Comparison of ENCODE assay signal across 8 cellular contexts in the genomic region with DNA sequence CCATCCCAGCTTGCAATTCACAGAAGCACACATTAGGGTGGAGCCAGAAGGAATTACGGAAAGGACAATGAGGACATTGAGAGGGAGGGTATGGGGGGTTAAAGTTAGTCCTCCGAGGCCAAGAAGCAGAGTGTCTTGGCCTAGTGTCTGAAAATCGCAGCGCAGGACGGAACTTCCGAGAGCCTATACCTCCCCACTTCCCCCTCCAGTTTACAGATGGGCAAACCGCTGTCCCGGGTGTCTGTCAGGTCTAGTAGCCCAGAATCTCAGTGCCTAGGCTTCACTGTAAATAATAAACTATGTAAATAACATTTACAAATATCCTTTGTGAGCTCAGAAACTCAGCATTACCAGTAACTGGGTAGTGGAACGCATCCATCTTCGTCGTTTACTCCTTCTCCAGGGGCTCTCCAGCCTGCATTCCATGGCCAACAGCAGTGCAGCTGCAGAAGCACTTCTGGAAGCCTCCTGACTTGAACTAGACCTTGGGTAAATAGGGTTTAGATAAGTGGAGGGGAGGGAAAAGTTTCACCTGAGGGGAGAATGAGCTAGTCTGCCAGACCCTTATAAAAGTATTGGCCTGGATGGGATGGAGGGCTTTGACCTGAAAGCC. TPM values are rescaled to one million over a fixed set of nuclear protein-coding genes. Genes with fewer than 3 reads are reported as not detected.
DNase-seq lines count a peak whose midpoint lies in the region; ATAC-seq and TF ChIP-seq lines count a peak whose summit lies in the region.

No MANE protein-coding gene starts in this region.

- POLR2A ChIA-PET in AG04449 (lab: Yijun Ruan, JAX), result interaction anchor here (0.7 to 0.9 kb wide), 2 partner anchors 15 to 25 kb away, joined by 3 to 4 read pairs; no protein-coding TSS in a partner anchor
- POLR2A ChIA-PET in PC-9 (lab: Charles Lee; ENCODE audit: unreplicated experiment), result interaction anchor here (0.6 to 0.7 kb wide), 3 partner anchors 19 to 976 kb away, joined by 3 to 7 read pairs (median 5); a partner anchor contains a TSS

- ATAC-seq in GM18511 (IDR thresholded peaks at IDR 0.05; ENCODE audit: unreplicated experiment) (peak; percentile 77), HG02938 (IDR thresholded peaks at IDR 0.05; ENCODE audit: unreplicated experiment) (peak; percentile 80)

- TF ChIP-seq CTCF in AG04449 (IDR thresholded peaks at IDR 0.05; ENCODE audit: insufficient read depth, low read length, missing control alignments) (no peak), PC-9 (conservative IDR thresholded peaks at IDR 0.05) (no peak), epithelial cell of esophagus (IDR thresholded peaks at IDR 0.05; ENCODE audit: insufficient read depth, low read depth, low read length, missing control alignments) (no peak)

- H2AFZ ChIP-seq in PC-9, result peak overlapping the region; percentile 77; the same call in 1 of the 2 replicates

- H3K9me2 ChIP-seq in PC-9 (ENCODE audit: insufficient read depth), result no peaks in the 10 kb centered on the region

- H3K36me3 ChIP-seq in PC-9 (ENCODE audit: low read depth), result no peaks in the 10 kb centered on the region
- no peaks in the 10 kb centered on the region for H3K36me3 ChIP-seq in mucosa of stomach (ENCODE audit: control insufficient read depth, insufficient read depth, low read length)

- no peak overlapping the region for H3K27ac ChIP-seq in PC-9

- no peaks in the 10 kb centered on the region for H3F3A ChIP-seq in PC-9 (ENCODE audit: insufficient read depth, low read depth)

- H3K4me3 ChIP-seq in AG04449 (ENCODE audit: low read depth, low read length) (peak overlapping the region; percentile 59), PC-9 (peak overlapping the region; percentile 59; the same call in 1 of the 2 replicates), epithelial cell of esophagus (ENCODE audit: low read length) (peak overlapping the region; percentile 51), mucosa of stomach (ENCODE audit: low read length) (peak overlapping the region; percentile 47)

- peak overlapping the region; percentile 82; the same call in 1 of the 2 replicates for H3K4me2 ChIP-seq in PC-9

- CTCF ChIA-PET in AG04449 (lab: Yijun Ruan, JAX) (interaction anchor here (1.0 kb wide), 1 partner anchor 101 kb away, joined by 5 read pairs; no protein-coding TSS in a partner anchor), PC-9 (lab: Charles Lee) (no interaction called here)

- H4K20me1 ChIP-seq in PC-9 (ENCODE audit: insufficient read depth), result no peaks in the 10 kb centered on the region

- no TSS peak for BruUV-seq in PC-9 (replicated peaks; lab: Mats Ljungman, UMichigan)

- H3K9ac ChIP-seq in mucosa of stomach (ENCODE audit: low read length), result peak overlapping the region; percentile 68

- H3K79me2 ChIP-seq in PC-9 (ENCODE audit: low read depth), result no peaks in the 10 kb centered on the region

- H3K4me1 ChIP-seq in PC-9 (replicated peaks; ENCODE audit: insufficient read depth), result no peaks in the 10 kb centered on the region
- peaks cover 9% of the 10 kb centered on the region for H3K4me1 ChIP-seq in mucosa of stomach (ENCODE audit: control insufficient read depth, insufficient read depth, low read length)

- H3K27me3 ChIP-seq in PC-9 (ENCODE audit: insufficient read depth, low read depth) (no peaks in the 10 kb centered on the region), mucosa of stomach (ENCODE audit: control insufficient read depth, insufficient read depth, low read length) (no peaks in the 10 kb centered on the region)

- intact Hi-C loops in PC-9 (cut with micrococcal nuclease; ENCODE audit: unreplicated experiment), result no loop called here

- no peaks in the 10 kb centered on the region for H3K9me3 ChIP-seq in PC-9 (ENCODE audit: insufficient read depth, low read depth)
- H3K9me3 ChIP-seq in mucosa of stomach (ENCODE audit: control insufficient read depth, low read length), result no peaks in the 10 kb centered on the region

- no peak for DNase-seq in AG04449 (ENCODE audit: low read depth, low spot score)
- no peak for DNase-seq in PC-9
- peak; percentile 6 for DNase-seq in epithelial cell of esophagus (ENCODE audit: low read depth)
- no peak for DNase-seq in dedifferentiated amniotic fluid mesenchymal stem cell (ENCODE audit: extremely low spot score)
- no peak for DNase-seq in NCI-H774 (lab: John Stamatoyannopoulos, UW)

RNA-seq across cellular contexts. Expression of a gene that starts 1.0 kb away (rescaled TPM):
- 1.4 and 1.6 TPM in 2 replicates for total RNA-seq in PC-9 (2021)

RNA-seq across cellular contexts. Expression of a gene that starts 17.4 kb away (rescaled TPM):
- total RNA-seq in PC-9 (2021), result not detected in 2 replicates

RNA-seq across cellular contexts. Expression of a gene that starts 20.8 kb away (rescaled TPM):
- total RNA-seq in PC-9 (2021), result not detected in 2 replicates
